ENCODE assay signal across 9 cellular contexts in genomic region chr4:93791570-93792195, GRCh38. TPM values are rescaled to one million over a fixed set of nuclear protein-coding genes. Genes with fewer than 3 reads are reported as not detected.
A peak's percentile ranks its signal among the peaks of the same experiment; 100 is the strongest.
DNase-seq lines count a peak whose midpoint lies in the region; ATAC-seq and TF ChIP-seq lines count a peak whose summit lies in the region.
"Had no signal": no experiment of that assay in that cellular context is flagged by ENCODE, and none has a peak within 500 bp of the region (broad histone marks: within the 10 kb centered on the region; RNA-seq: fewer than 3 reads in every experiment).

No MANE protein-coding gene starts in this region.

- TF ChIP-seq CTCF in RWPE1 (conservative IDR thresholded peaks at IDR 0.05; ENCODE audit: low read depth) (peak; percentile 85), uterus (IDR thresholded peaks at IDR 0.05) (peak; percentile 30 to 49 (median 36))

- H3K9me3 ChIP-seq in uterus: no peaks in the 10 kb centered on the region

- H3K4me2 ChIP-seq in mesendoderm (ENCODE audit: low read length): no peak overlapping the region

- peaks cover 4% of the 10 kb centered on the region for H3K27me3 Mint-ChIP-seq in activated naive CD4-positive, alpha-beta T cell treated with anti-CD3 and anti-CD28 coated beads for 36 hours (ENCODE audit: low read depth)

- no peak overlapping the region for H3K27ac Mint-ChIP-seq in activated naive CD4-positive, alpha-beta T cell treated with anti-CD3 and anti-CD28 coated beads for 36 hours

- H3K27me3 ChIP-seq in mesendoderm (ENCODE audit: insufficient read depth, low read length, poor library complexity) (no peaks in the 10 kb centered on the region), uterus (no peaks in the 10 kb centered on the region)

- no peak overlapping the region for H2BK120ac ChIP-seq in mesendoderm (ENCODE audit: low read depth, low read length)

- H2BK15ac ChIP-seq in mesendoderm (replicated peaks; ENCODE audit: low read depth): no peak overlapping the region

- H3K4me3 ChIP-seq in mesendoderm (ENCODE audit: low read length) (no peak overlapping the region), uterus (no peak overlapping the region)

- no peak overlapping the region for H2AK5ac ChIP-seq in mesendoderm (ENCODE audit: low read length)

- H3K79me1 ChIP-seq in mesendoderm (ENCODE audit: low read length): no peaks in the 10 kb centered on the region

- ATAC-seq in GM21825 (IDR thresholded peaks at IDR 0.05; ENCODE audit: unreplicated experiment): peak; percentile 83

- CTCF ChIA-PET in activated naive CD4-positive, alpha-beta T cell treated with anti-CD3 and anti-CD28 coated beads for 36 hours (lab: Charles Lee): interaction anchor here (0.7 to 1.0 kb wide), 4 partner anchors 21 to 1010 kb away, joined by 3 to 5 read pairs (median 4); no protein-coding TSS in a partner anchor
- CTCF ChIA-PET in RWPE1 (lab: Yijun Ruan, JAX): interaction anchor here (0.6 to 1.0 kb wide), 9 partner anchors 24 to 604 kb away, joined by 3 to 7 read pairs (median 4); no protein-coding TSS in a partner anchor

- no peaks in the 10 kb centered on the region for H3K36me3 ChIP-seq in mesendoderm (ENCODE audit: control insufficient read depth, insufficient read depth, low read length)
- no peaks in the 10 kb centered on the region for H3K36me3 ChIP-seq in uterus

- no peaks in the 10 kb centered on the region for H3K79me2 ChIP-seq in mesendoderm (ENCODE audit: control insufficient read depth, insufficient read depth, low read length)

- no peak overlapping the region for H3K56ac ChIP-seq in mesendoderm (ENCODE audit: low read length)

- H3K4me1 Mint-ChIP-seq in activated naive CD4-positive, alpha-beta T cell treated with anti-CD3 and anti-CD28 coated beads for 36 hours (ENCODE audit: low read depth): no peaks in the 10 kb centered on the region

- H2BK5ac ChIP-seq in mesendoderm (ENCODE audit: low read length): no peak overlapping the region

- TF ChIP-seq POLR2A in uterus (IDR thresholded peaks at IDR 0.05): no peak

- no peak overlapping the region for H4K5ac ChIP-seq in mesendoderm (ENCODE audit: low read length)

- intact Hi-C loops in activated naive CD4-positive, alpha-beta T cell treated with anti-CD3 and anti-CD28 coated beads for 36 hours (cut with micrococcal nuclease): loop anchor here (1.0 to 10.0 kb wide), 5 partner anchors 336 to 1303 kb away; no protein-coding TSS in a partner anchor
- intact Hi-C loops in uterus (cut with DNase I; ENCODE audit: low total_unique reads): no loop called here

- H3K9ac ChIP-seq in mesendoderm (ENCODE audit: low read length): no peak overlapping the region

- no peak overlapping the region for H3K4me3 Mint-ChIP-seq in activated naive CD4-positive, alpha-beta T cell treated with anti-CD3 and anti-CD28 coated beads for 36 hours

- H3K4me1 ChIP-seq in mesendoderm (ENCODE audit: control insufficient read depth, low read depth, low read length): no peaks in the 10 kb centered on the region
- no peaks in the 10 kb centered on the region for H3K4me1 ChIP-seq in uterus

- H3K18ac ChIP-seq in mesendoderm (ENCODE audit: low read length): no peak overlapping the region

- no peak overlapping the region for H3K4ac ChIP-seq in mesendoderm (ENCODE audit: low read depth, low read length)

- in situ Hi-C loops in KBM-7 (cut with MboI; ENCODE audit: low pct_unique_long_range_greater_than_20kb, low sequenced_read_pairs): no loop called here

- no CpG with 5 or more reads among the region's 3 CpGs for WGBS in mesendoderm (ENCODE audit: extremely low coverage, insufficient coverage, low lambda C conversion rate)

- POLR2A ChIA-PET in RWPE1 (lab: Yijun Ruan, JAX; ENCODE audit: low non-redundant PET): no interaction called here

- peak; percentile 60 for DNase-seq in activated naive CD4-positive, alpha-beta T cell treated with anti-CD3 and anti-CD28 coated beads for 36 hours
- no peak for DNase-seq in activated naive CD4-positive, alpha-beta T cell treated with Interleukin-2 at 50 U/mL for 16 hours
- DNase-seq in KBM-7 (peak; percentile 73), RWPE1 (ENCODE audit: low spot score) (peak; percentile 44), ecto neural progenitor cell (ENCODE audit: low spot score) (peak; percentile 61), mesendoderm (peak; percentile 67), uterus (no peak)

- no peak overlapping the region for H3K27ac ChIP-seq in RWPE1
- H3K27ac ChIP-seq in mesendoderm (ENCODE audit: low read depth, low read length): no peak overlapping the region
- H3K27ac ChIP-seq in uterus: no peak overlapping the region

- H3K9me3 Mint-ChIP-seq in activated naive CD4-positive, alpha-beta T cell treated with anti-CD3 and anti-CD28 coated beads for 36 hours: no peaks in the 10 kb centered on the region

- no peak overlapping the region for H3K23ac ChIP-seq in mesendoderm (ENCODE audit: low read length)

- no peaks in the 10 kb centered on the region for H3K36me3 Mint-ChIP-seq in activated naive CD4-positive, alpha-beta T cell treated with anti-CD3 and anti-CD28 coated beads for 36 hours (ENCODE audit: low read depth)

- H4K8ac ChIP-seq in mesendoderm (ENCODE audit: low read depth, low read length): no peak overlapping the region

RNA-seq across cellular contexts. Expression of gene ATOH1, which starts 36.9 kb away (rescaled TPM):
- not detected for total RNA-seq in activated naive CD4-positive, alpha-beta T cell treated with anti-CD3 and anti-CD28 coated beads for 36 hours
- 0.03 TPM for polyA plus RNA-seq in mesendoderm (2013, experiment 1 of 2)
- polyA plus RNA-seq in mesendoderm (2013, experiment 2 of 2): 0.03 TPM
- under 1 TPM in 1 of 4 donors, not detected in 3; under 0.01 TPM for total RNA-seq in uterus
- total RNA-seq: mononuclear cell had no signal

Comparison
In these comparisons a context has a peak if more than half of its experiments do, and no peak if none do; other contexts are left out.
1. DNase-seq: peak in activated naive CD4-positive, alpha-beta T cell treated with anti-CD3 and anti-CD28 coated beads for 36 hours (single experiment), KBM-7 (single experiment), RWPE1 (single experiment), ecto neural progenitor cell (single experiment) and mesendoderm (single experiment); none in activated naive CD4-positive, alpha-beta T cell treated with Interleukin-2 at 50 U/mL for 16 hours (single experiment) and uterus (0 of 2).